1 cellular context compared by ENCODE assay signal in genomic region chr7:21942955-21943354, GRCh38.
TF ChIP-seq lines count a peak whose summit lies in the region.

No MANE protein-coding gene starts in this region.

TF ChIP-seq in endothelial cell of umbilical vein, 7 proteins besides CTCF, POLR2A, EP300 and RAD21:
- TF ChIP-seq MAX (IDR thresholded peaks at IDR 0.05; ENCODE audit: insufficient read depth, insufficient read length) (no peak), EZH2 (IDR thresholded peaks at IDR 0.05; ENCODE audit: borderline replicate concordance, low read depth, low read length, severe bottlenecking) (no peak), MYC (IDR thresholded peaks at IDR 0.05; ENCODE audit: low read depth, low read length) (no peak), FOS (IDR thresholded peaks at IDR 0.05; ENCODE audit: borderline replicate concordance, insufficient read depth, low read length) (no peak), GATA2 (IDR thresholded peaks at IDR 0.05; ENCODE audit: insufficient read depth, insufficient read length, low read depth, low read length) (no peak), JUN (IDR thresholded peaks at IDR 0.05; ENCODE audit: borderline replicate concordance, insufficient read depth, insufficient read length, low read depth) (no peak), POLR2AphosphoS5 (IDR thresholded peaks at IDR 0.05; ENCODE audit: insufficient read depth, low read depth, low read length) (no peak)
TF ChIP-seq in endothelial cell of umbilical vein: peak in this region for 0.
